8 cellular contexts compared by ENCODE assay signal in the genomic region with DNA sequence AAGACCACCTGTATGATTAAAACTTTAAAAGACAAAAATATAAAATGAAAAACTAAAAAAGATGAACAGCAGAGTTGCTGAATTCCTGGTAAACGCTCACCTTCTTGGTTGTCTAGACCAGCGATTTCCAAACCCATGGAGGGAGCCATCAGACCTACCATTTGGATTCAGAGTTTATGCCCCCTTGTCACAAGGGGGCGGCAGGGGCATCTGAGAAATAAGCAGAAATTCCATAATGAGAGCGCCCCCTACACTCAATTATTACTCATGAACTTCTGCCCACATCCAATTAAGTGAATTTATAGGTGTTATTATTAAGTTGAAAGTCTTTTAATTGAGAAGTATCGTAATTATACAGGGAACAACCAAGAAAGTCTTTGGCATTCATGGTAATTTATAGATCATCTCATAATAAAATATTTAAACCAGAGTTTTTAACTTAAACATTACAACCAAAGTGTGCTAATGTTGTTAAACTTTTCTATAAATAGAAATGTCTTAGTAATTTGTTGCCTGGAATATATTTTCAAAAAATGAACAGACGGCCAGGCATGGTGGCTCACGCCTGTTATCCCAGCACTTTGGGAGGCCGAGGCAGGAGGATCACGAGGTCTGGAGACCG. TPM values are rescaled to one million over a fixed set of nuclear protein-coding genes. Genes with fewer than 3 reads are reported as not detected.
DNase-seq lines count a peak whose midpoint lies in the region; ATAC-seq and TF ChIP-seq lines count a peak whose summit lies in the region.

No MANE protein-coding gene starts in this region.

- no peak overlapping the region for H2AFZ ChIP-seq in osteoblast (ENCODE audit: low read length)

- no peaks in the 10 kb centered on the region for H3K4me1 ChIP-seq in osteoblast (ENCODE audit: insufficient read depth, low read length)

- H3K4me3 ChIP-seq in osteoblast (ENCODE audit: insufficient read depth, low read length) = no peak overlapping the region

- peak in 3 of 4 experiments; percentile 2 to 30 (median 6) for DNase-seq in activated CD4-positive, CD25-positive, alpha-beta regulatory T cell (lab: John Stamatoyannopoulos, UW)
- DNase-seq in NCI-H460 (ENCODE audit: extremely low read depth, low read depth) = peak; percentile 67
- peak; percentile 30 to 42 for DNase-seq in activated CD4-positive, alpha-beta T cell treated with anti-CD3 and anti-CD28 coated beads, Interleukin-2, amount 50 U/mL, for 4 hours
- peak; percentile 18 for DNase-seq in epidermal melanocyte (ENCODE audit: insufficient read length, low spot score)
- peak; percentile 75 for DNase-seq in osteoblast (ENCODE audit: insufficient read length, low spot score, missing footprints)
- DNase-seq in ureter (ENCODE audit: low spot score) = no peak

- no peaks in the 10 kb centered on the region for H3K79me2 ChIP-seq in osteoblast (ENCODE audit: insufficient read depth, low read length)

- no peaks in the 10 kb centered on the region for H4K20me1 ChIP-seq in osteoblast (ENCODE audit: insufficient read depth, low read length)

- ATAC-seq in activated CD4-positive, CD25-positive, alpha-beta regulatory T cell treated with anti-CD3 and anti-CD28 coated beads, Interleukin-2, amount 50 U/mL, for 24 hours = no peak
- no peak for ATAC-seq in GM18907 (IDR thresholded peaks at IDR 0.05; ENCODE audit: unreplicated experiment)

- peaks cover 11% of the 10 kb centered on the region for H3K27me3 ChIP-seq in osteoblast (ENCODE audit: insufficient read depth, low read length)

- peak; percentile 94 for TF ChIP-seq CTCF in osteoblast (IDR thresholded peaks at IDR 0.05; ENCODE audit: extremely low read depth, low read depth, low read length)

- H3K27ac ChIP-seq in osteoblast (ENCODE audit: low read depth, low read length) = no peak overlapping the region

- H3K36me3 ChIP-seq in osteoblast (ENCODE audit: insufficient read depth, low read length) = no peaks in the 10 kb centered on the region

- no peak overlapping the region for H3K4me2 ChIP-seq in osteoblast (ENCODE audit: insufficient read depth, low read length)

- no peaks in the 10 kb centered on the region for H3K9me3 ChIP-seq in osteoblast (ENCODE audit: low read depth, low read length)

RNA-seq across cellular contexts. Expression of a gene that starts 35.2 kb away (rescaled TPM):
- not detected in 2 replicates for total RNA-seq in NCI-H460 (2014; rRNA removed; shearing (Covaris generic))
- polyA plus RNA-seq in NCI-H460 (2014; cell fraction: nucleus; rRNA removed) = not detected in 2 replicates
- not detected in 2 replicates for total RNA-seq in osteoblast
- not detected for total RNA-seq in ureter
